ENCODE assay signal across 8 cellular contexts in the genomic region with DNA sequence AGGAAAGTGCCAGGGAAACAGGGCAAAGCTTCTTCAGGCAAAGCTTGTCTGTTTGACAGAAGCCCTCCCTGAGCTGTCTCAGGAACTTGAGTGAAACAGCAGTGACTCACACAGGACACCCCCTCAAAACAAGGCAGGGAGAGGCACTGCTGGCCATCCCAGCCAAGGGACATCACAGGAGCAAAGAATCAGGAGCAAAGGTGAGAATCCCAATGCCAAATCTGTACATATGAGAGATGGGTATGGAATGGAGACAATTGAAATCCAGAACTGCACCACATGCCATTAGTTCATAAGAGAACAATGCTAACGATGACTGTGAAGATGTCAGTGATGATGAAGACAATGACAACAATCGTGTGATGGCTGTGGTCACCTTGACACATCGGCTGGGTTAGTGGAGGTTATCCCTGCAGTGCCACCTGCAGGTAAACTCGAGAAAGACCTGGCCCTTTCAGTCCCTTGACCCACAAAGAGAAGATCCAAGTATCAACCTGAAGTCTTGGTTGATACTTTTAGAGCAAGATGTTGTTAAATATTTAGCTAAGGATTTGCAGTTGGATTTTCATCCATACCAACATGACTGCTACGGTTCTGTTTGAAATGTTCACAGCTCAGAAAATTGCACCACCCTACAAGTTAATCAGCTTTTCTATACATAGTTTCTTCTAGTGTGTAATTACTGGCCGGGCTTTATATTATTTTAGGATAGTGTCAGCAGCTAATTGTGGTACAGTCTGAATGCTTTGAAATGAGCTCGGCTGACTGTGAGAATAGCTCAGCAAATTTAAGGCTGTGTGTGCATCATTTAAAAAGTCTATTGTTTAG. TPM values are rescaled to one million over a fixed set of nuclear protein-coding genes. Genes with fewer than 3 reads are reported as not detected.
A peak's percentile ranks its signal among the peaks of the same experiment; 100 is the strongest.
DNase-seq lines count a peak whose midpoint lies in the region; ATAC-seq and TF ChIP-seq lines count a peak whose summit lies in the region.

No MANE protein-coding gene starts in this region.

- peak; percentile 39 for TF ChIP-seq CTCF in glutamatergic neuron (IDR thresholded peaks at IDR 0.05; ENCODE audit: partially characterized antibody, unreplicated experiment)

- H3K36me3 Mint-ChIP-seq in glutamatergic neuron (ENCODE audit: unreplicated experiment) = no peaks in the 10 kb centered on the region

- no peak overlapping the region for H3K4me3 Mint-ChIP-seq in glutamatergic neuron (ENCODE audit: unreplicated experiment)

- H3K27ac Mint-ChIP-seq in glutamatergic neuron (ENCODE audit: unreplicated experiment) = no peak overlapping the region

- no peaks in the 10 kb centered on the region for H3K27me3 Mint-ChIP-seq in glutamatergic neuron (ENCODE audit: unreplicated experiment)

- peaks cover 2% of the 10 kb centered on the region for H3K9me3 Mint-ChIP-seq in glutamatergic neuron (ENCODE audit: unreplicated experiment)

- ATAC-seq in GM21529 (IDR thresholded peaks at IDR 0.05; ENCODE audit: unreplicated experiment) (peak; percentile 68), HG02678 (IDR thresholded peaks at IDR 0.05; ENCODE audit: unreplicated experiment) (no peak)

- DNase-seq in ELF-1 (ENCODE audit: low read depth, low spot score) = peak; percentile 67
- DNase-seq in OCI-M1 (lab: John Stamatoyannopoulos, UW) = peak; percentile 58
- DNase-seq in glutamatergic neuron = peak; percentile 25
- DNase-seq in ecto neural progenitor cell (ENCODE audit: low spot score) = no peak
- no peak for DNase-seq in T-helper 1 cell
- DNase-seq in D341Med (ENCODE audit: low spot score) = no peak

- H3K4me1 Mint-ChIP-seq in glutamatergic neuron (ENCODE audit: low read depth, unreplicated experiment) = no peaks in the 10 kb centered on the region

RNA-seq across cellular contexts. Expression of gene IPO5, which starts 42.0 kb away (rescaled TPM):
- 122 TPM for total RNA-seq in glutamatergic neuron (ENCODE audit: unreplicated experiment)

Comparison
In these comparisons a context has a peak if more than half of its experiments do, and no peak if none do; other contexts are left out.
1. DNase-seq: peak in ELF-1 (single experiment), OCI-M1 (single experiment) and glutamatergic neuron (single experiment); none in ecto neural progenitor cell (single experiment), T-helper 1 cell (0 of 5) and D341Med (single experiment).